In the genomic region with DNA sequence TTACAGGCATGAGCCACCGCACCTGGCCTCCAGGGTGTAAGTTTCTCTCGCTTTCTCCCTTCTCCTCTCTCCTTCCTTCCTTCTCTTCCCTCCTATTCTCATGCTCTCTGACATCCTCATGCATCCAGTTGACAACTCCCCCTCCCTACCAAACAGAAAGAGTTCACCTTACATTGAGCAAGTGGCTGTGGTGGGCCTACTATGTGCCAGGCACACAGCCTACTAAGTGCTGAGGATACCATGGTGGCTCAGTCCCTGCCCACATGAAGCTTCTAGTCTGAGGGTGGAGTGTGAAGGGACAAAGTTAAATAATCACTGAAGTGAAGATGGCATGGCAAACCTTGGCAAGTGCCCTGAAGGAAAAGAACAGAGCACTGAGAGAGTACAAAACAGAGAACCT, we compare ENCODE assay signal across 26 cellular contexts. TPM values are rescaled to one million over a fixed set of nuclear protein-coding genes. Genes with fewer than 3 reads are reported as not detected.
DNase-seq lines count a peak whose midpoint lies in the region; ATAC-seq, FAIRE-seq and TF ChIP-seq lines count a peak whose summit lies in the region.
"Had no signal": no experiment of that assay in that cellular context is flagged by ENCODE, and none has a peak within 500 bp of the region (broad histone marks: within the 10 kb centered on the region; RNA-seq: fewer than 3 reads in every experiment).

No MANE protein-coding gene starts in this region.

- H3K4me3 Mint-ChIP-seq in T-helper 2 cell treated with Interferon-gamma antibody and Interleukin-4, amounts not matched to agents 5 μg/mL and 100 μg/mL, for 36 hours: no peak overlapping the region
- H3K4me3 Mint-ChIP-seq in astrocyte (ENCODE audit: unreplicated experiment): peak overlapping the region; percentile 10
- H3K4me3 Mint-ChIP-seq: CD4-positive, alpha-beta T cell; CD8-positive, alpha-beta memory T cell; GM23338; HFFc6 had no signal

- H3K36me3 ChIP-seq in astrocyte (ENCODE audit: insufficient read depth, low read length) (no peaks in the 10 kb centered on the region), H1 (ENCODE audit: control insufficient read depth in 2 of 4, insufficient read depth in 4 of 4, low read length in 3 of 4) (no peaks in the 10 kb centered on the region), A673 (ENCODE audit: insufficient read depth, low read length, poor library complexity, severe bottlenecking) (no peaks in the 10 kb centered on the region)
- H3K36me3 ChIP-seq: BE2C; BLaER1 treated with 17β-estradiol and CSF1 and Interleukin-3, amounts not matched to agents 10 nM and 100 nM; HAP-1 had no signal

- no peak for TF ChIP-seq RAD21 in H1 (IDR thresholded peaks at IDR 0.05 in 1 of 2, conservative IDR thresholded peaks at IDR 0.05 in 1 of 2; ENCODE audit: low read depth in 2 of 2, low read length in 2 of 2)

- no peaks in the 10 kb centered on the region for H3K9me3 Mint-ChIP-seq in T-helper 2 cell treated with Interferon-gamma antibody and Interleukin-4, amounts not matched to agents 5 μg/mL and 100 μg/mL, for 36 hours
- H3K9me3 Mint-ChIP-seq in astrocyte (ENCODE audit: unreplicated experiment): no peaks in the 10 kb centered on the region
- H3K9me3 Mint-ChIP-seq: CD4-positive, alpha-beta T cell; GM23338; HFFc6 had no signal

- no peak for DNase-seq in T-helper 2 cell treated with Interferon-gamma antibody and Interleukin-4, amounts not matched to agents 5 μg/mL and 100 μg/mL, for 36 hours (ENCODE audit: low spot score)
- no peak for DNase-seq in T-helper 2 cell
- DNase-seq in astrocyte (ENCODE audit: low read depth): no peak
- DNase-seq in H1 (ENCODE audit: low read depth in 1 of 2, low spot score in 2 of 2): no peak
- no peak for DNase-seq in A673 (ENCODE audit: low spot score)
- no peak for DNase-seq in stimulated activated naive CD8-positive, alpha-beta T cell treated with anti-CD3 and anti-CD28 coated beads, Interleukin-15, Interleukin-2, amounts not matched to agents 100 U/mL and 50 U/mL, for 24 hours
- DNase-seq: ACHN; AML-193; BE2C; CD4-positive, alpha-beta T cell; CD8-positive, alpha-beta memory T cell; DMS 273 treated with DMSO at 0.1 percent for 48 hours; DMS79; EL; GDM1; HFFc6 had no signal

- H4K8ac ChIP-seq in H1 (ENCODE audit: extremely low read depth, insufficient read depth, low read length): no peak overlapping the region

- no peak overlapping the region for H4K91ac ChIP-seq in H1 (replicated peaks; ENCODE audit: insufficient read length, low read length)

- H2AK5ac ChIP-seq in H1 (ENCODE audit: low read depth, low read length): no peak overlapping the region

- H3K4me3 ChIP-seq in astrocyte (ENCODE audit: insufficient read depth, low read depth, low read length) (no peak overlapping the region), H1 (ENCODE audit: extremely low read depth in 1 of 4, insufficient read depth in 2 of 4, low read depth in 3 of 4, low read length in 4 of 4) (no peak overlapping the region), A673 (ENCODE audit: low read depth, low read length, poor library complexity, severe bottlenecking) (no peak overlapping the region)
- H3K4me3 ChIP-seq: BLaER1 treated with 17β-estradiol and CSF1 and Interleukin-3, amounts not matched to agents 10 nM and 100 nM; GM23338; HAP-1 had no signal

- H3K79me1 ChIP-seq in H1 (ENCODE audit: low read depth, low read length): no peaks in the 10 kb centered on the region

- H3K4me1 Mint-ChIP-seq in T-helper 2 cell treated with Interferon-gamma antibody and Interleukin-4, amounts not matched to agents 5 μg/mL and 100 μg/mL, for 36 hours (ENCODE audit: low read depth): no peaks in the 10 kb centered on the region
- H3K4me1 Mint-ChIP-seq in astrocyte (ENCODE audit: low read depth, unreplicated experiment): peaks cover under 1% of the 10 kb centered on the region
- H3K4me1 Mint-ChIP-seq: CD8-positive, alpha-beta memory T cell had no signal

- no peaks in the 10 kb centered on the region for H3K36me3 Mint-ChIP-seq in T-helper 2 cell treated with Interferon-gamma antibody and Interleukin-4, amounts not matched to agents 5 μg/mL and 100 μg/mL, for 36 hours (ENCODE audit: low read depth)
- no peaks in the 10 kb centered on the region for H3K36me3 Mint-ChIP-seq in astrocyte (ENCODE audit: low read depth, unreplicated experiment)
- H3K36me3 Mint-ChIP-seq: CD14-positive monocyte had no signal

- peak overlapping the region; percentile 49 for H3K27ac Mint-ChIP-seq in T-helper 2 cell treated with Interferon-gamma antibody and Interleukin-4, amounts not matched to agents 5 μg/mL and 100 μg/mL, for 36 hours
- no peak overlapping the region for H3K27ac Mint-ChIP-seq in astrocyte (ENCODE audit: unreplicated experiment)
- H3K27ac Mint-ChIP-seq: CD4-positive, alpha-beta T cell; CD8-positive, alpha-beta memory T cell; GM23338; HFFc6 had no signal

- H2BK12ac ChIP-seq in H1 (ENCODE audit: low read depth, low read length): 0 out of 2 replicates have a peak overlapping the region, but pooled peaks have one; percentile 68

- H3K18ac ChIP-seq in H1 (ENCODE audit: extremely low read depth, low read length): no peak overlapping the region

- H3K4me2 ChIP-seq in astrocyte (ENCODE audit: low read length) (no peak overlapping the region), H1 (ENCODE audit: insufficient read depth in 1 of 2, low read depth in 2 of 2, low read length in 2 of 2) (no peak overlapping the region)
- H3K4me2 ChIP-seq: GM23338 had no signal

- no peak for FAIRE-seq in astrocyte (lab: Jason Lieb, UNC)
- FAIRE-seq in H1 (lab: Jason Lieb, UNC): no peak
- FAIRE-seq: A204.1, D721Med, GM12891, GM18507, H54 had no signal

- intact Hi-C loops in A673 (cut with micrococcal nuclease; ENCODE audit: unreplicated experiment): no loop called here

- H4K20me1 ChIP-seq in astrocyte (ENCODE audit: insufficient read depth, low read length) (no peaks in the 10 kb centered on the region), H1 (replicated peaks in 1 of 2; ENCODE audit: control insufficient read depth in 1 of 2, insufficient read depth in 2 of 2, low read length in 2 of 2) (no peaks in the 10 kb centered on the region)
- H4K20me1 ChIP-seq: BLaER1 treated with 17β-estradiol and CSF1 and Interleukin-3, amounts not matched to agents 10 nM and 100 nM had no signal

- no peaks in the 10 kb centered on the region for H3K79me2 ChIP-seq in astrocyte (ENCODE audit: insufficient read depth, low read length)
- no peaks in the 10 kb centered on the region for H3K79me2 ChIP-seq in H1 (ENCODE audit: control insufficient read depth in 1 of 2, insufficient read depth in 2 of 2, low read length in 2 of 2)

- no peak overlapping the region for H3K56ac ChIP-seq in H1 (replicated peaks; ENCODE audit: insufficient read length, low read depth, low read length)

- peak overlapping the region; percentile 34; the same call in 1 of the 2 replicates for H2BK15ac ChIP-seq in H1 (ENCODE audit: low read length)

- POLR2A ChIA-PET in H1 (lab: Charles Lee; ENCODE audit: partially characterized antibody): no interaction called here
- POLR2A ChIA-PET in A673 (lab: Charles Lee; ENCODE audit: low non-redundant PET): no interaction called here

- H3K23me2 ChIP-seq in H1 (ENCODE audit: low read depth, low read length): peaks cover 10% of the 10 kb centered on the region; the same call in 1 of the 2 replicates

- H3K4me1 ChIP-seq in astrocyte (ENCODE audit: insufficient read depth, low read length) (no peaks in the 10 kb centered on the region), H1 (replicated peaks in 1 of 4; ENCODE audit: control insufficient read depth in 3 of 4, insufficient read depth in 4 of 4, low read length in 3 of 4) (peaks cover 0 to 3% (median under 1%) of the 10 kb centered on the region in 4 experiments; a peak in 2 of 7 replicates), A673 (ENCODE audit: insufficient read depth, low read length, poor library complexity, severe bottlenecking) (no peaks in the 10 kb centered on the region)
- H3K4me1 ChIP-seq: BE2C, HAP-1 had no signal

- no peak overlapping the region for H2BK20ac ChIP-seq in H1 (ENCODE audit: low read length)

- H2BK5ac ChIP-seq in H1 (ENCODE audit: low read depth, low read length): no peak overlapping the region

- no peak overlapping the region for H2AFZ ChIP-seq in astrocyte (ENCODE audit: low read depth, low read length)
- H2AFZ ChIP-seq in H1 (ENCODE audit: low read length): no peak overlapping the region
- H2AFZ ChIP-seq: GM23338 had no signal

- no peak for TF ChIP-seq EP300 in H1 (IDR thresholded peaks at IDR 0.05; ENCODE audit: borderline replicate concordance in 1 of 2, low read depth in 2 of 2, low read length in 2 of 2)

- H3K27ac ChIP-seq in astrocyte (ENCODE audit: low read depth, low read length) (no peak overlapping the region), H1 (ENCODE audit: low read depth, low read length) (no peak overlapping the region), A673 (ENCODE audit: low read depth, low read length, poor library complexity, severe bottlenecking) (no peak overlapping the region)
- H3K27ac ChIP-seq: 22Rv1; BLaER1 treated with 17β-estradiol and CSF1 and Interleukin-3, amounts not matched to agents 10 nM and 100 nM had no signal

- H3K27me3 ChIP-seq in astrocyte (ENCODE audit: insufficient read depth, low read length): peaks cover 37% of the 10 kb centered on the region
- no peaks in the 10 kb centered on the region; a peak in 1 of 7 replicates for H3K27me3 ChIP-seq in H1 (replicated peaks in 1 of 4; ENCODE audit: control insufficient read depth in 3 of 4, extremely low read depth in 1 of 4, insufficient read depth in 3 of 4, low read length in 3 of 4)
- peaks cover 16% of the 10 kb centered on the region for H3K27me3 ChIP-seq in A673 (replicated peaks; ENCODE audit: insufficient read depth, low read depth, low read length, poor library complexity)
- H3K27me3 ChIP-seq: BE2C had no signal

- no peak overlapping the region for H3K23ac ChIP-seq in H1 (ENCODE audit: insufficient read length)

- no peak overlapping the region for H4K5ac ChIP-seq in H1 (ENCODE audit: insufficient read length, low read depth, low read length)

- ATAC-seq in stimulated activated naive CD8-positive, alpha-beta T cell treated with anti-CD3 and anti-CD28 coated beads, Interleukin-15, Interleukin-2, amounts not matched to agents 100 U/mL and 50 U/mL, for 24 hours: no peak
- ATAC-seq: GM23338 had no signal

- BruUV-seq in A673 (replicated peaks; lab: Mats Ljungman, UMichigan): no TSS peak

- H3K27me3 Mint-ChIP-seq in T-helper 2 cell treated with Interferon-gamma antibody and Interleukin-4, amounts not matched to agents 5 μg/mL and 100 μg/mL, for 36 hours (ENCODE audit: low read depth): peaks cover 18% of the 10 kb centered on the region
- peaks cover 59% of the 10 kb centered on the region for H3K27me3 Mint-ChIP-seq in astrocyte (ENCODE audit: low read depth, unreplicated experiment)

- no peaks in the 10 kb centered on the region for H3K9me3 ChIP-seq in astrocyte (ENCODE audit: insufficient read depth, low read depth, low read length)
- no peaks in the 10 kb centered on the region for H3K9me3 ChIP-seq in H1 (ENCODE audit: insufficient read depth in 2 of 2, low read depth in 1 of 2, low read length in 1 of 2)
- H3K9me3 ChIP-seq in A673 (ENCODE audit: low read depth, low read length, poor library complexity, severe bottlenecking): no peaks in the 10 kb centered on the region
- H3K9me3 ChIP-seq: BE2C; BLaER1 treated with 17β-estradiol and CSF1 and Interleukin-3, amounts not matched to agents 10 nM and 100 nM; HAP-1 had no signal

- CTCF ChIA-PET in H1 (lab: Charles Lee; ENCODE audit: partially characterized antibody): interaction anchor here (1.1 to 3.4 kb wide), 8 partner anchors 13 to 64 kb away, joined by 3 to 22 read pairs (median 4); no protein-coding TSS in a partner anchor
- CTCF ChIA-PET in A673 (lab: Charles Lee): no interaction called here

- no peak for TF ChIP-seq CTCF in astrocyte (IDR thresholded peaks at IDR 0.05; ENCODE audit: insufficient read depth, low read depth, low read length)
- no peak for TF ChIP-seq CTCF in H1 (IDR thresholded peaks at IDR 0.05; ENCODE audit: control extremely low read depth in 1 of 3, insufficient read depth in 1 of 3, low read depth in 1 of 3, low read length in 3 of 3)
- no peak for TF ChIP-seq CTCF in A673 (conservative IDR thresholded peaks at IDR 0.05; ENCODE audit: low read depth, low read length)

- H3K4ac ChIP-seq in H1 (replicated peaks; ENCODE audit: insufficient read length, low read depth, low read length): no peak overlapping the region

- H2BK120ac ChIP-seq in H1 (replicated peaks; ENCODE audit: low read depth, low read length): no peak overlapping the region

- H3K14ac ChIP-seq in H1 (ENCODE audit: insufficient read length): no peak overlapping the region

- no peak for TF ChIP-seq POLR2A in H1 (IDR thresholded peaks at IDR 0.05; ENCODE audit: control extremely low read depth in 1 of 2, low read depth in 2 of 2, low read length in 2 of 2)

- WGBS in H1 (ENCODE audit: extremely low coverage in 1 of 2, insufficient coverage in 1 of 2, insufficient read length in 1 of 2, insufficient replicate concordance in 2 of 2, low coverage in 1 of 2, low lambda C conversion rate in 2 of 2, missing lambda C conversion rate in 1 of 2), 2 experiments: 83% methylated on average over 2 of the region's 2 CpGs; no CpG with 5 or more reads in 1 of the 2 experiments

- H3K9ac ChIP-seq in astrocyte (ENCODE audit: low read length): no peak overlapping the region
- no peak overlapping the region for H3K9ac ChIP-seq in H1 (replicated peaks in 1 of 4; ENCODE audit: extremely low read depth in 1 of 4, low read depth in 3 of 4, low read length in 3 of 4)
- H3K9ac ChIP-seq: BLaER1 treated with 17β-estradiol and CSF1 and Interleukin-3, amounts not matched to agents 10 nM and 100 nM had no signal

RNA-seq across cellular contexts. Expression of gene DAGLA, which starts 9.6 kb away (rescaled TPM):
- total RNA-seq in astrocyte: 5.5 and 5.6 TPM in 2 replicates
- 6.4 and 6.6 TPM in 2 replicates for total RNA-seq in H1 (2021; fragmentation: NEBNext Ultra II Directional; extraction: Animal tissue kit (Norgen Biotek cat#: 25700))
- 3.6 and 5.3 TPM in 2 replicates for polyA plus RNA-seq in H1 (2011; rRNA removed)
- 2.8 TPM for polyA plus RNA-seq in H1 (2011; cell fraction: cytosol; rRNA removed)
- 10.3 TPM for polyA plus RNA-seq in H1 (2011; cell fraction: nucleus; rRNA removed)
- 3.3 to 5.4 TPM (median 4.5 TPM) in 4 replicates for polyA plus RNA-seq in H1 (2012, experiment 1 of 2)
- 3.2 TPM for polyA plus RNA-seq in H1 (2012, experiment 2 of 2)
- polyA plus RNA-seq in H1 (2013, experiment 1 of 2): 4.8 TPM
- 5.2 TPM for polyA plus RNA-seq in H1 (2013, experiment 2 of 2)
- polyA minus RNA-seq in H1 (2011; rRNA and poly(A)+ RNA removed): 4.6 and 5.2 TPM in 2 replicates
- polyA minus RNA-seq in H1 (2011; cell fraction: cytosol; rRNA and poly(A)+ RNA removed): 3.5 TPM
- polyA minus RNA-seq in H1 (2011; cell fraction: nucleus; rRNA and poly(A)+ RNA removed): 8.3 TPM
- total RNA-seq in A673 (2021): 10.9 and 11.0 TPM in 2 replicates
- polyA plus RNA-seq: CD8-positive, alpha-beta memory T cell had no signal
